In genomic region chr17:44218344-44219125, GRCh38 we compare ENCODE assay signal across 8 cellular contexts. TPM values are rescaled to one million over a fixed set of nuclear protein-coding genes. Genes with fewer than 3 reads are reported as not detected.
DNase-seq lines count a peak whose midpoint lies in the region; ATAC-seq, FAIRE-seq and TF ChIP-seq lines count a peak whose summit lies in the region.

No MANE protein-coding gene starts in this region.

- peaks cover 33% of the 10 kb centered on the region for H3K36me3 Mint-ChIP-seq in T-cell

- peak overlapping the region; percentile 98 to 100 for H3K27ac ChIP-seq in prostate gland

- TF ChIP-seq CTCF in prostate gland (IDR thresholded peaks at IDR 0.05), result peak in 3 of 4 experiments; percentile 37 to 54 (median 53)

- 1% methylated on average over 23 of the region's 90 CpGs for WGBS in prostate gland

- POLR2A ChIA-PET in T-cell (lab: Charles Lee), result no interaction called here

- FAIRE-seq in urothelium cell line (lab: Jason Lieb, UNC), result no peak

- H3K4me1 Mint-ChIP-seq in T-cell, result peaks cover 52 to 53% (median 53%) of the 10 kb centered on the region in 3 donors

- H3K4me3 Mint-ChIP-seq in T-cell, result peak overlapping the region; percentile 80 to 84 (median 82)

- intact Hi-C loops in left ventricle myocardium superior (cut with micrococcal nuclease), result loop anchor here (5.0 kb wide), 1 partner anchor 109 kb away; no protein-coding TSS in a partner anchor
- intact Hi-C loops in prostate gland (cut with DNase I), result loop anchor here (2.0 kb wide), 1 partner anchor 108 kb away; no protein-coding TSS in a partner anchor

- peaks cover 5% of the 10 kb centered on the region for H3K4me1 ChIP-seq in prostate gland (replicated peaks)

- H3K36me3 ChIP-seq in prostate gland, result peaks cover 10 to 23% of the 10 kb centered on the region in 2 donors

- H3K27me3 ChIP-seq in prostate gland (replicated peaks; ENCODE audit: insufficient read depth), result no peaks in the 10 kb centered on the region

- TF ChIP-seq POLR2A in prostate gland (IDR thresholded peaks at IDR 0.05), result peak; percentile 51

- peaks cover 0 to 1% of the 10 kb centered on the region in 2 donors for H3K27me3 Mint-ChIP-seq in T-cell

- no peaks in the 10 kb centered on the region for H3K9me3 Mint-ChIP-seq in T-cell

- DNase-seq in GM04504 (ENCODE audit: low read depth) (peak; percentile 83), NCI-H1436 (lab: John Stamatoyannopoulos, UW) (peak; percentile 98), T-cell (peak; percentile 72 to 89 (median 83)), amniotic epithelial cell (ENCODE audit: low read depth) (peak; percentile 81), left ventricle myocardium superior (peak; percentile 94), prostate gland (ENCODE audit: low spot score) (peak; percentile 87), urothelium cell line (ENCODE audit: low spot score) (peak; percentile 94)

- ATAC-seq in HG02623 (IDR thresholded peaks at IDR 0.05; ENCODE audit: unreplicated experiment), result peak; percentile 37
- peak; percentile 41 to 66 (median 54) for ATAC-seq in T-cell (replicated peaks in 1 of 4)
- ATAC-seq in left ventricle myocardium superior, result peak; percentile 66

- CTCF ChIA-PET in T-cell (lab: Charles Lee), result interaction anchor here (0.6 to 1.4 kb wide), 9 partner anchors 9 to 212 kb away, joined by 3 to 8 read pairs (median 3); no protein-coding TSS in a partner anchor

- H3K27ac Mint-ChIP-seq in T-cell, result peak overlapping the region; percentile 94 to 98

- H3K4me3 ChIP-seq in prostate gland, result peak overlapping the region; percentile 80 to 95

- no peaks in the 10 kb centered on the region for H3K9me3 ChIP-seq in prostate gland

RNA-seq across cellular contexts. Expression of gene UBTF, which starts 0.9 kb away (rescaled TPM):
- total RNA-seq in T-cell (100 to 1,000 TPM; 162 to 228 (median 213) TPM), left ventricle myocardium superior (65.2 TPM), prostate gland (10 to 100 TPM; 73.4 to 77.2 TPM)

RNA-seq across cellular contexts. Expression of gene ATXN7L3, which starts 18.9 kb away (rescaled TPM):
- total RNA-seq in T-cell, result 100 to 1,000 TPM; 101 to 130 (median 125) TPM
- 36.0 TPM for total RNA-seq in left ventricle myocardium superior
- 10 to 100 TPM; 45.8 to 72.0 TPM for total RNA-seq in prostate gland

RNA-seq across cellular contexts. Expression of gene TMUB2, which starts 31.8 kb away (rescaled TPM):
- total RNA-seq in T-cell (10 to 100 TPM; 42.0 to 46.6 (median 43.0) TPM), left ventricle myocardium superior (23.6 TPM), prostate gland (10 to 100 TPM; 42.9 to 67.2 TPM)

RNA-seq across cellular contexts. Expression of gene ASB16, which starts 48.0 kb away (rescaled TPM):
- total RNA-seq in T-cell, result under 1 TPM in 1 of 5 donors, not detected in 4; 0.15 TPM
- 17.0 TPM for total RNA-seq in left ventricle myocardium superior
- total RNA-seq in prostate gland, result 1 to 10 TPM; 3.2 to 4.4 TPM

RNA-seq across cellular contexts. Expression of gene SLC4A1, which starts 49.4 kb away (rescaled TPM):
- total RNA-seq in T-cell (not detected), left ventricle myocardium superior (not detected), prostate gland (under 1 TPM in 1 of 2 donors, not detected in 1; 0.51 TPM)

Comparison
In these comparisons a context has a peak if more than half of its experiments do, and no peak if none do; other contexts are left out.
1. Peak in every context shown above with its lines: DNase-seq, ATAC-seq, H3K4me3 ChIP-seq and H3K27ac ChIP-seq.